ENCODE assay signal across 1 cellular context in genomic region chr20:57180954-57181353, GRCh38.
TF ChIP-seq lines count a peak whose summit lies in the region.

No MANE protein-coding gene starts in this region.

TF ChIP-seq in HCT116, 20 proteins besides CTCF, POLR2A, EP300 and RAD21 (continued from another document):
- no peak for TF ChIP-seq MAX (IDR thresholded peaks at IDR 0.05)
- no peak for TF ChIP-seq EGR1 (IDR thresholded peaks at IDR 0.05; ENCODE audit: low read depth)
- no peak for TF ChIP-seq SIN3A (IDR thresholded peaks at IDR 0.05; ENCODE audit: low read depth)
- TF ChIP-seq YY1 (IDR thresholded peaks at IDR 0.05; ENCODE audit: extremely low read depth, insufficient replicate concordance, low read depth, low read length), result no peak
- no peak for TF ChIP-seq REST (IDR thresholded peaks at IDR 0.05; ENCODE audit: low read depth)
- no peak for TF ChIP-seq EZH2 (IDR thresholded peaks at IDR 0.05)
- TF ChIP-seq ZFX (IDR thresholded peaks at IDR 0.05), result no peak
- TF ChIP-seq ELF1 (IDR thresholded peaks at IDR 0.05; ENCODE audit: borderline replicate concordance, low read depth), result no peak
TF ChIP-seq in HCT116: peak in this region for 0.
